In the genomic region with DNA sequence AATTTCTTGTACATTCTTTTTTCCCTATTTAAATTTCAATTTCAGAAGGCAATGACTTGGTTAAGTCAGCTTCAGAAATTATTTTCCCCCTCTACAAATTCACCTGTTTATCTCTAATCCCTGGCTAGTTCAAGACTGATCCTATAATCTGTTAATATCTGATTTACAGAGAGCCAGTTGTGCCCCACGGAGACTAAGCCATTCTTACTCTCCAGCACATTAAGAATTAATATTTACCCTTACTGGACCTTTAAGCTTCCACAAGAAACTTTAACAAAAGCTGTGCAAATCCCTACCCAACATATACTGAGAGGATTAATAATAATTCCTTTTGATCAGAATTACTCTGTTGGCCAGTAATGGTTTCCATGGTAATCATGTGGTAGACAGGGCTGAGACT, we compare ENCODE assay signal across 23 cellular contexts.
"Had no signal": no experiment of that assay in that cellular context is flagged by ENCODE, and none has a peak within 500 bp of the region (broad histone marks: within the 10 kb centered on the region; RNA-seq: fewer than 3 reads in every experiment).

No MANE protein-coding gene starts in this region.

- H3K4me3 ChIP-seq: dorsolateral prefrontal cortex, esophagus muscularis mucosa, lower lobe of right lung, mucosa of descending colon, right atrium auricular region, smooth muscle cell, stomach, thyroid gland, vagina had no signal

- H3K79me2 ChIP-seq: parathyroid adenoma had no signal

- H3K27ac ChIP-seq: esophagus muscularis mucosa, lower lobe of right lung, parathyroid adenoma, right atrium auricular region, stomach, thyroid gland, vagina had no signal

- H3K9ac ChIP-seq: parathyroid adenoma had no signal

- H3K36me3 Mint-ChIP-seq: naive B cell; natural killer cell treated with Interleukin-12 subunit alpha and Interleukin-12 subunit beta and Interleukin-15 and Interleukin-18, amount 100 ng/mL, for 72 hours had no signal

- H3K4me3 Mint-ChIP-seq: naive B cell; natural killer cell treated with Interleukin-12 subunit alpha and Interleukin-12 subunit beta and Interleukin-15 and Interleukin-18, amount 100 ng/mL, for 72 hours; neural crest cell had no signal

- H3K27me3 ChIP-seq: dorsolateral prefrontal cortex, esophagus muscularis mucosa, right atrium auricular region, stomach, thyroid gland, vagina had no signal

- H3K27ac Mint-ChIP-seq: naive B cell; natural killer cell treated with Interleukin-12 subunit alpha and Interleukin-12 subunit beta and Interleukin-15 and Interleukin-18, amount 100 ng/mL, for 72 hours; progenitor cell of endocrine pancreas had no signal

- H3K4me1 ChIP-seq: esophagus muscularis mucosa, lower lobe of right lung, parathyroid adenoma, right atrium auricular region, stomach, thyroid gland, vagina had no signal

- H3K9me3 ChIP-seq: esophagus muscularis mucosa, lower lobe of right lung, mucosa of descending colon, right atrium auricular region, stomach, thyroid gland, vagina had no signal

- ATAC-seq: left ventricle myocardium superior; lower lobe of right lung; mucosa of descending colon; natural killer cell treated with Interleukin-12 subunit alpha and Interleukin-12 subunit beta and Interleukin-15 and Interleukin-18, amount 100 ng/mL, for 72 hours; sciatic nerve had no signal

- H3K4me2 ChIP-seq: smooth muscle cell had no signal

- H3K4me1 Mint-ChIP-seq: naive B cell, neural crest cell had no signal

- H3K9me3 Mint-ChIP-seq: naive B cell; natural killer cell treated with Interleukin-12 subunit alpha and Interleukin-12 subunit beta and Interleukin-15 and Interleukin-18, amount 100 ng/mL, for 72 hours; neural crest cell had no signal

- H2AFZ ChIP-seq: parathyroid adenoma had no signal

- H3K36me3 ChIP-seq: esophagus muscularis mucosa, lower lobe of right lung, right atrium auricular region, stomach, thyroid gland, vagina had no signal

- H3K27me3 Mint-ChIP-seq: naive B cell; natural killer cell treated with Interleukin-12 subunit alpha and Interleukin-12 subunit beta and Interleukin-15 and Interleukin-18, amount 100 ng/mL, for 72 hours; progenitor cell of endocrine pancreas had no signal

- DNase-seq: dorsolateral prefrontal cortex; effector memory CD4-positive, alpha-beta T cell; left ventricle myocardium superior; lower lobe of right lung; mucosa of descending colon; naive B cell; stimulated activated CD4-positive, alpha-beta T cell treated with anti-CD3 and anti-CD28 coated beads, Interleukin-12 subunit alpha, Interleukin-12 subunit beta, amount 100 ng/mL, for 4 hours; stimulated activated CD4-positive, alpha-beta T cell treated with anti-CD3 and anti-CD28 coated beads, Interleukin-1b, Interleukin-23, amount 100 ng/mL, for 48 hours; stimulated activated CD4-positive, alpha-beta T cell treated with anti-CD3 and anti-CD28 coated beads, Interleukin-4, amount 100 ng/mL, for 1 hour; stimulated activated CD8-positive, alpha-beta memory T cell treated with anti-CD3 and anti-CD28 coated beads, Interleukin-4, amount 100 ng/mL, for 48 hours; stimulated activated naive CD4-positive, alpha-beta T cell; stomach; thyroid gland; trophoblast cell had no signal
